Comparison of ENCODE assay signal across 8 cellular contexts in the genomic region with DNA sequence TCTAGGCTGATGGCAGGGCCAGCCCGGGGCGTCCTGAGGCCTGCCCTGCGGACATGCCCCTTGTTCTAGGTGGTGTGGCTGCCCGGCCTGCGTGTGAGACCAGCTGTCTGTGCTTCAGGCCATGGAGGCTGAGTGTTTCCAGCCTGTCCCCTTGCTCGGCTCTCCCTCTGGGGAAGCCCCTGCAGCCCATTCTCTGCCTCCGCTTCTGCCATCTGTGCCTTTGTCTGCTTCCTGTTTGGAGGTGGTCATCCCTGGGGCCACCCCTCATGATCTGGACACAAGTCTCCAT.
DNase-seq lines count a peak whose midpoint lies in the region; ATAC-seq and TF ChIP-seq lines count a peak whose summit lies in the region.

No MANE protein-coding gene starts in this region.

- peaks cover 0 to 11% (median 0%) of the 10 kb centered on the region in 11 experiments; a peak in 2 of 22 replicates for H3K36me3 ChIP-seq in BLaER1 treated with 17β-estradiol and CSF1 and Interleukin-3, amounts not matched to agents 10 nM and 100 nM
- H3K36me3 ChIP-seq in IMR-90 (ENCODE audit: control insufficient read depth, insufficient read depth, low read length) (no peaks in the 10 kb centered on the region), urinary bladder (ENCODE audit: insufficient read depth) (no peaks in the 10 kb centered on the region)

- no peak overlapping the region for H3K4me3 Mint-ChIP-seq in glutamatergic neuron (ENCODE audit: unreplicated experiment)

- peak overlapping the region; percentile 76 to 95 (median 90) for H3K27ac ChIP-seq in BLaER1 treated with 17β-estradiol and CSF1 and Interleukin-3, amounts not matched to agents 10 nM and 100 nM
- peak overlapping the region; percentile 76 for H3K27ac ChIP-seq in IMR-90 (ENCODE audit: insufficient read depth, low read length)
- peak overlapping the region; percentile 81 for H3K27ac ChIP-seq in urinary bladder (ENCODE audit: low read depth)

- H4K8ac ChIP-seq in IMR-90 (ENCODE audit: low read depth in 2 of 2, low read length in 2 of 2): peak overlapping the region; percentile 18 to 44; a peak in 2 of 4 replicates

- BruUV-seq in IMR-90 (replicated peaks; lab: Mats Ljungman, UMichigan): no TSS peak

- peak overlapping the region; percentile 83; the same call in 2 of the 3 replicates for H2BK15ac ChIP-seq in IMR-90 (ENCODE audit: low read depth, low read length)

- no peak overlapping the region for H4K5ac ChIP-seq in IMR-90 (ENCODE audit: low read depth, low read length)

- peaks cover 6% of the 10 kb centered on the region for H3K27me3 Mint-ChIP-seq in glutamatergic neuron (ENCODE audit: unreplicated experiment)

- H2AFZ ChIP-seq in IMR-90 (replicated peaks; ENCODE audit: low read length, poor library complexity): no peak overlapping the region

- peak overlapping the region; percentile 82 for H2BK120ac ChIP-seq in IMR-90 (ENCODE audit: low read depth, low read length)

- no peaks in the 10 kb centered on the region for H3K36me3 Mint-ChIP-seq in glutamatergic neuron (ENCODE audit: unreplicated experiment)

- H3K4me3 ChIP-seq in BLaER1 treated with 17β-estradiol and CSF1 and Interleukin-3, amounts not matched to agents 10 nM and 100 nM: peak overlapping the region in 2 of 10 experiments; percentile 13 to 26; a peak in 2 of 20 replicates
- no peak overlapping the region for H3K4me3 ChIP-seq in IMR-90 (ENCODE audit: insufficient read depth, low read depth, low read length)
- H3K4me3 ChIP-seq in urinary bladder (ENCODE audit: low read depth, low read length): no peak overlapping the region

- H2BK20ac ChIP-seq in IMR-90 (ENCODE audit: low read depth, low read length): peak overlapping the region; percentile 59

- peak overlapping the region; percentile 10; the same call in 1 of the 2 replicates for H3K18ac ChIP-seq in IMR-90 (ENCODE audit: low read depth, low read length)

- DNase-seq in IMR-90: no peak
- no peak for DNase-seq in glutamatergic neuron
- no peak for DNase-seq in NCI-H1417 (lab: John Stamatoyannopoulos, UW)
- no peak for DNase-seq in NCI-H774 (lab: John Stamatoyannopoulos, UW)

- peaks cover 26 to 71% of the 10 kb centered on the region in 2 experiments for H3K79me1 ChIP-seq in IMR-90 (ENCODE audit: low read depth in 1 of 2, low read length in 2 of 2)

- CTCF ChIA-PET in IMR-90 (lab: Yijun Ruan, JAX): no interaction called here

- H2AK9ac ChIP-seq in IMR-90 (replicated peaks; ENCODE audit: low read depth, low read length, poor library complexity): peak overlapping the region; percentile 93

- peak overlapping the region; percentile 57 for H3K14ac ChIP-seq in IMR-90 (replicated peaks; ENCODE audit: low read depth, low read length)

- peaks cover 20% of the 10 kb centered on the region for H3K9me1 ChIP-seq in IMR-90 (ENCODE audit: insufficient read depth, low read length)

- peaks cover 0 to 5% (median 0%) of the 10 kb centered on the region in 11 experiments; a peak in 1 of 22 replicates for H3K27me3 ChIP-seq in BLaER1 treated with 17β-estradiol and CSF1 and Interleukin-3, amounts not matched to agents 10 nM and 100 nM
- H3K27me3 ChIP-seq in IMR-90 (ENCODE audit: control insufficient read depth, insufficient read depth, low read length): no peaks in the 10 kb centered on the region

- no peak for TF ChIP-seq RAD21 in IMR-90 (IDR thresholded peaks at IDR 0.05; ENCODE audit: low read length)

- 92% methylated on average over 5 of the region's 7 CpGs; no CpG with 5 or more reads in 1 of the 2 experiments for WGBS in IMR-90 (ENCODE audit: extremely low coverage in 2 of 2, insufficient read length in 1 of 2), 2 experiments
- WGBS in urinary bladder: 46% methylated on average over 7 of the region's 7 CpGs

- intact Hi-C loops in IMR-90 (cut with micrococcal nuclease): loop anchor here (1.0 kb wide), 1 partner anchor 72 kb away; no protein-coding TSS in a partner anchor

- TF ChIP-seq POLR2A in IMR-90 (IDR thresholded peaks at IDR 0.05; ENCODE audit: low read depth, low read length): 0 out of 2 replicates have a peak, but pooled peaks have one; percentile 16

- dilution Hi-C loops in IMR-90 (cut with HindIII; ENCODE audit: low sequenced_read_pairs, unreplicated experiment): no loop called here

- H3K27ac Mint-ChIP-seq in glutamatergic neuron (ENCODE audit: unreplicated experiment): peak overlapping the region; percentile 55

- POLR2A ChIA-PET in IMR-90 (lab: Charles Lee; ENCODE audit: unreplicated experiment): no interaction called here

- TF ChIP-seq CTCF in IMR-90 (conservative IDR thresholded peaks at IDR 0.05; ENCODE audit: low read depth, low read length): no peak
- TF ChIP-seq CTCF in glutamatergic neuron (IDR thresholded peaks at IDR 0.05; ENCODE audit: partially characterized antibody, unreplicated experiment): no peak

- peaks cover 4% of the 10 kb centered on the region for H3K9me3 Mint-ChIP-seq in glutamatergic neuron (ENCODE audit: unreplicated experiment)

- H2BK5ac ChIP-seq in IMR-90 (ENCODE audit: low read depth, low read length, poor library complexity, severe bottlenecking): peak overlapping the region; percentile 75

- peak overlapping the region; percentile 85 for H3K4ac ChIP-seq in IMR-90 (ENCODE audit: low read depth, low read length)

- peaks cover 0 to 59% (median 21%) of the 10 kb centered on the region in 11 experiments; a peak in 11 of 22 replicates for H4K20me1 ChIP-seq in BLaER1 treated with 17β-estradiol and CSF1 and Interleukin-3, amounts not matched to agents 10 nM and 100 nM
- H4K20me1 ChIP-seq in IMR-90 (ENCODE audit: insufficient read depth, low read length): peaks cover 16% of the 10 kb centered on the region

- no peaks in the 10 kb centered on the region for H3K9me3 ChIP-seq in BLaER1 treated with 17β-estradiol and CSF1 and Interleukin-3, amounts not matched to agents 10 nM and 100 nM (replicated peaks in 1 of 11)
- H3K9me3 ChIP-seq in IMR-90 (ENCODE audit: control insufficient read depth, insufficient read depth, low read length): no peaks in the 10 kb centered on the region

- H3K4me2 ChIP-seq in BLaER1 treated with 17β-estradiol and CSF1 and Interleukin-3, amounts not matched to agents 10 nM and 100 nM: peak overlapping the region; percentile 90 to 100 (median 98)
- no peak overlapping the region for H3K4me2 ChIP-seq in IMR-90 (ENCODE audit: low read depth, low read length)

- peak overlapping the region; percentile 53 for H3K23ac ChIP-seq in IMR-90 (ENCODE audit: low read depth, low read length)

- H3K56ac ChIP-seq in IMR-90 (ENCODE audit: extremely low read depth, insufficient read depth, low read length): no peak overlapping the region

- H3K4me1 Mint-ChIP-seq in glutamatergic neuron (ENCODE audit: low read depth, unreplicated experiment): peaks cover 25% of the 10 kb centered on the region

- peak overlapping the region; percentile 60 to 82 (median 75); a peak in 21 of 22 replicates for H3K9ac ChIP-seq in BLaER1 treated with 17β-estradiol and CSF1 and Interleukin-3, amounts not matched to agents 10 nM and 100 nM
- no peak overlapping the region; the same call in 1 of the 2 replicates for H3K9ac ChIP-seq in IMR-90 (ENCODE audit: low read depth, low read length)

- in situ Hi-C loops in IMR-90 (cut with MboI; ENCODE audit: low sequenced_read_pairs): loop anchor here (5.0 kb wide), 1 partner anchor 172 kb away; no protein-coding TSS in a partner anchor

- ATAC-seq in GM19452 (IDR thresholded peaks at IDR 0.05; ENCODE audit: unreplicated experiment) (peak; percentile 22), IMR-90 (ENCODE audit: low read depth) (no peak), HG03520 (IDR thresholded peaks at IDR 0.05; ENCODE audit: unreplicated experiment) (no peak)

- H3K4me1 ChIP-seq in BLaER1 treated with 17β-estradiol and CSF1 and Interleukin-3, amounts not matched to agents 10 nM and 100 nM: peaks cover 94 to 100% (median 98%) of the 10 kb centered on the region in 10 experiments
- H3K4me1 ChIP-seq in IMR-90 (ENCODE audit: control insufficient read depth, insufficient read depth, low read length) (peaks cover 35% of the 10 kb centered on the region), urinary bladder (ENCODE audit: insufficient read depth) (no peaks in the 10 kb centered on the region)

- H2AK5ac ChIP-seq in IMR-90 (ENCODE audit: low read depth, low read length): peak overlapping the region; percentile 87

- H4K91ac ChIP-seq in IMR-90 (ENCODE audit: insufficient read depth, low read depth, low read length): peak overlapping the region; percentile 87

TF ChIP-seq in IMR-90, 13 proteins besides CTCF, POLR2A, EP300 and RAD21:
- TF ChIP-seq SMC3 (IDR thresholded peaks at IDR 0.05; ENCODE audit: low read depth, low read length) (no peak), FOS (IDR thresholded peaks at IDR 0.05; ENCODE audit: low read depth, low read length) (no peak), MAZ (IDR thresholded peaks at IDR 0.05; ENCODE audit: borderline replicate concordance, low read depth, low read length) (no peak), BHLHE40 (IDR thresholded peaks at IDR 0.05; ENCODE audit: low read depth, low read length) (no peak), NFE2L2 (IDR thresholded peaks at IDR 0.05; ENCODE audit: low read depth, low read length) (no peak), CEBPB (IDR thresholded peaks at IDR 0.05; ENCODE audit: low read depth, low read length) (no peak), MXI1 (IDR thresholded peaks at IDR 0.05; ENCODE audit: borderline replicate concordance, low read depth, low read length) (no peak), RFX5 (IDR thresholded peaks at IDR 0.05; ENCODE audit: low read depth, low read length) (no peak), MAFK (IDR thresholded peaks at IDR 0.05; ENCODE audit: low read depth, low read length) (no peak), CHD1 (IDR thresholded peaks at IDR 0.05; ENCODE audit: low read depth, low read length) (no peak)
- TF ChIP-seq, protein P1, sequence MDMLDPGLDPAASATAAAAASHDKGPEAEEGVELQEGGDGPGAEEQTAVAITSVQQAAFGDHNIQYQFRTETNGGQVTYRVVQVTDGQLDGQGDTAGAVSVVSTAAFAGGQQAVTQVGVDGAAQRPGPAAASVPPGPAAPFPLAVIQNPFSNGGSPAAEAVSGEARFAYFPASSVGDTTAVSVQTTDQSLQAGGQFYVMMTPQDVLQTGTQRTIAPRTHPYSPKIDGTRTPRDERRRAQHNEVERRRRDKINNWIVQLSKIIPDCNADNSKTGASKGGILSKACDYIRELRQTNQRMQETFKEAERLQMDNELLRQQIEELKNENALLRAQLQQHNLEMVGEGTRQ (IDR thresholded peaks at IDR 0.05; ENCODE audit: low read depth, low read length): no peak
- TF ChIP-seq, protein P2, sequence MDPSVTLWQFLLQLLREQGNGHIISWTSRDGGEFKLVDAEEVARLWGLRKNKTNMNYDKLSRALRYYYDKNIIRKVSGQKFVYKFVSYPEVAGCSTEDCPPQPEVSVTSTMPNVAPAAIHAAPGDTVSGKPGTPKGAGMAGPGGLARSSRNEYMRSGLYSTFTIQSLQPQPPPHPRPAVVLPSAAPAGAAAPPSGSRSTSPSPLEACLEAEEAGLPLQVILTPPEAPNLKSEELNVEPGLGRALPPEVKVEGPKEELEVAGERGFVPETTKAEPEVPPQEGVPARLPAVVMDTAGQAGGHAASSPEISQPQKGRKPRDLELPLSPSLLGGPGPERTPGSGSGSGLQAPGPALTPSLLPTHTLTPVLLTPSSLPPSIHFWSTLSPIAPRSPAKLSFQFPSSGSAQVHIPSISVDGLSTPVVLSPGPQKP (IDR thresholded peaks at IDR 0.05; ENCODE audit: borderline replicate concordance, low read depth, low read length): no peak
